In genomic region chr5:181261320-181262085, GRCh38 we compare ENCODE assay signal across 1 cellular context.
TF ChIP-seq lines count a peak whose summit lies in the region.

No MANE protein-coding gene starts in this region.

TF ChIP-seq in K562, 482 proteins besides CTCF, POLR2A, EP300 and RAD21 (continued from another document and continues in another):
- TF ChIP-seq PKNOX1 (IDR thresholded peaks at IDR 0.05) (peak; percentile 84; the same call in 1 of the 2 replicates), ZNF518B (CRISPR knock-in tag; IDR thresholded peaks at IDR 0.05) (no peak), SMAD4 (CRISPR knock-in tag; conservative IDR thresholded peaks at IDR 0.05) (peak; percentile 68; the same call in 1 of the 2 replicates), ZBTB40 (IDR thresholded peaks at IDR 0.05) (peak; percentile 41; the same call in 1 of the 2 replicates), ZBTB40 (CRISPR knock-in tag; IDR thresholded peaks at IDR 0.05) (no peak), GTF2A2 (tag; IDR thresholded peaks at IDR 0.05) (peak; percentile 45; the same call in 1 of the 2 replicates), EGR1 (conservative IDR thresholded peaks at IDR 0.05) (no peak), ELF2 (CRISPR knock-in tag; IDR thresholded peaks at IDR 0.05) (peak; percentile 32; the same call in 1 of the 2 replicates), ZNF146 (CRISPR knock-in tag; IDR thresholded peaks at IDR 0.05; ENCODE audit: unreplicated experiment) (no peak), TAL1 (IDR thresholded peaks at IDR 0.05) (no peak), CCNT2 (IDR thresholded peaks at IDR 0.05; ENCODE audit: borderline replicate concordance, extremely low read depth, insufficient read length, low read depth, low read length) (peak; percentile 20), SIRT6 (IDR thresholded peaks at IDR 0.05; ENCODE audit: low read depth, low read length) (no peak), CREBBP (IDR thresholded peaks at IDR 0.05; ENCODE audit: low read depth, low read length) (no peak), ARID4B (CRISPR knock-in tag; IDR thresholded peaks at IDR 0.05) (no peak; the same call in none of the 2 replicates), KDM2B (CRISPR knock-in tag; IDR thresholded peaks at IDR 0.05) (no peak), ATF2 (CRISPR knock-in tag; IDR thresholded peaks at IDR 0.05) (0 out of 2 replicates have a peak, but pooled peaks have one; percentile 8), ATF1 (CRISPR knock-in tag; IDR thresholded peaks at IDR 0.05) (no peak), ATF1 (tag; IDR thresholded peaks at IDR 0.05) (peak; percentile 94), PRPF4 (IDR thresholded peaks at IDR 0.05; ENCODE audit: insufficient read depth, low read depth, low read length, poor library complexity, severe bottlenecking) (peak; percentile 33), EP400 (IDR thresholded peaks at IDR 0.05) (peak; percentile 78; the same call in 1 of the 2 replicates), ZNF316 (IDR thresholded peaks at IDR 0.05) (0 out of 2 replicates have a peak, but pooled peaks have one; percentile 1), ZNF143 (CRISPR knock-in tag; IDR thresholded peaks at IDR 0.05) (peak; percentile 44; the same call in 1 of the 2 replicates), ZC3H11A (IDR thresholded peaks at IDR 0.05; ENCODE audit: low read depth, low read length) (no peak), RBFOX2 (IDR thresholded peaks at IDR 0.05; ENCODE audit: low read depth, low read length) (peak; percentile 88), CC2D1A (IDR thresholded peaks at IDR 0.05) (no peak), POLR2H (tag; IDR thresholded peaks at IDR 0.05; ENCODE audit: low read depth) (peak; percentile 69), BRCA1 (IDR thresholded peaks at IDR 0.05) (no peak), BRCA1 (CRISPR knock-in tag; IDR thresholded peaks at IDR 0.05) (no peak), SMC3 (conservative IDR thresholded peaks at IDR 0.05; ENCODE audit: insufficient read depth, low read depth, low read length) (no peak), MTF1 (CRISPR knock-in tag; IDR thresholded peaks at IDR 0.05; ENCODE audit: borderline replicate concordance) (no peak), E2F6 (IDR thresholded peaks at IDR 0.05; ENCODE audit: borderline replicate concordance in 1 of 2, extremely low read depth in 1 of 2, insufficient read depth in 1 of 2, insufficient read length in 1 of 2, low read depth in 1 of 2, low read length in 1 of 2, poor library complexity in 1 of 2, severe bottlenecking in 1 of 2) (peak in 1 of 2 experiments; percentile 10), CREB1 (IDR thresholded peaks at IDR 0.05) (no peak; the same call in 1 of the 2 replicates), CREB1 (CRISPR knock-in tag; IDR thresholded peaks at IDR 0.05) (no peak; the same call in 1 of the 2 replicates), ZNF175 (CRISPR knock-in tag; IDR thresholded peaks at IDR 0.05; ENCODE audit: low read depth) (no peak), ZBTB5 (IDR thresholded peaks at IDR 0.05) (no peak), ZNF324 (CRISPR knock-in tag; IDR thresholded peaks at IDR 0.05) (no peak)
